In genomic region chr22:41383085-41383484, GRCh38 we compare ENCODE assay signal across 8 cellular contexts. TPM values are rescaled to one million over a fixed set of nuclear protein-coding genes. Genes with fewer than 3 reads are reported as not detected.
DNase-seq lines count a peak whose midpoint lies in the region; ATAC-seq, FAIRE-seq and TF ChIP-seq lines count a peak whose summit lies in the region.

No MANE protein-coding gene starts in this region.

- no peaks in the 10 kb centered on the region for H3K27me3 ChIP-seq in liver (ENCODE audit: control insufficient read depth in 4 of 4, insufficient read depth in 4 of 4, low read length in 3 of 4)
- H3K27me3 ChIP-seq in thoracic aorta (replicated peaks; ENCODE audit: insufficient read depth), result no peaks in the 10 kb centered on the region

- TF ChIP-seq CTCF in liver (IDR thresholded peaks at IDR 0.05; ENCODE audit: low read depth, low read length, missing input control), result no peak
- TF ChIP-seq CTCF in thoracic aorta (IDR thresholded peaks at IDR 0.05), result no peak

- H3K9me3 Mint-ChIP-seq in activated T-cell treated with anti-CD3 and anti-CD28 coated beads, Interleukin-2, amount 50 U/mL, for 24 hours, result no peaks in the 10 kb centered on the region

- 79% methylated on average over 5 of the region's 5 CpGs for WGBS in liver

- H3K4me3 ChIP-seq in liver (ENCODE audit: low read depth in 1 of 3, low read length in 3 of 3), result peak overlapping the region in 2 of 3 donors; percentile 2 to 89
- H3K4me3 ChIP-seq in thoracic aorta, result peak overlapping the region; percentile 97

- H3K36me3 ChIP-seq in liver (ENCODE audit: control insufficient read depth in 4 of 4, insufficient read depth in 3 of 4, low read depth in 1 of 4, low read length in 3 of 4) (peaks cover 2 to 6% (median 4%) of the 10 kb centered on the region in 4 donors), thoracic aorta (peaks cover 6% of the 10 kb centered on the region)

- H3K4me3 Mint-ChIP-seq in activated T-cell treated with anti-CD3 and anti-CD28 coated beads, Interleukin-2, amount 50 U/mL, for 24 hours, result peak overlapping the region; percentile 83

- H3K9me3 ChIP-seq in liver (ENCODE audit: control insufficient read depth in 4 of 4, low read length in 3 of 4), result no peaks in the 10 kb centered on the region
- H3K9me3 ChIP-seq in thoracic aorta, result no peaks in the 10 kb centered on the region

- no peaks in the 10 kb centered on the region for H3K36me3 Mint-ChIP-seq in activated T-cell treated with anti-CD3 and anti-CD28 coated beads, Interleukin-2, amount 50 U/mL, for 24 hours (ENCODE audit: low read depth)

- no peaks in the 10 kb centered on the region for H3K27me3 Mint-ChIP-seq in activated T-cell treated with anti-CD3 and anti-CD28 coated beads, Interleukin-2, amount 50 U/mL, for 24 hours

- H3K4me1 Mint-ChIP-seq in activated T-cell treated with anti-CD3 and anti-CD28 coated beads, Interleukin-2, amount 50 U/mL, for 24 hours (ENCODE audit: low read depth), result peaks cover 20% of the 10 kb centered on the region

- TF ChIP-seq RAD21 in liver (IDR thresholded peaks at IDR 0.05), result peak in 1 of 2 donors; percentile 7

- H3K9ac ChIP-seq in liver (ENCODE audit: low read depth in 1 of 2, low read length in 2 of 2), result peak overlapping the region in 1 of 2 donors; percentile 43

- H3K27ac Mint-ChIP-seq in activated T-cell treated with anti-CD3 and anti-CD28 coated beads, Interleukin-2, amount 50 U/mL, for 24 hours, result no peak overlapping the region

- H3K27ac ChIP-seq in angular gyrus (ENCODE audit: low read depth, low read length) (peak overlapping the region; percentile 97), liver (ENCODE audit: low read depth in 1 of 2, low read length in 2 of 2) (peak overlapping the region; percentile 18 to 97), thoracic aorta (peak overlapping the region; percentile 92 to 98)

- H3K4me1 ChIP-seq in liver (ENCODE audit: control insufficient read depth in 4 of 4, insufficient read depth in 4 of 4, low read length in 3 of 4) (peaks cover 3 to 28% (median 24%) of the 10 kb centered on the region in 4 donors), thoracic aorta (ENCODE audit: control insufficient read depth in 1 of 2, low read depth in 2 of 2) (peaks cover 13 to 18% of the 10 kb centered on the region in 2 donors)

- ATAC-seq in thoracic aorta (ENCODE audit: insufficient number of reproducible peaks, low FRiP score, low read depth), result no peak
- no peak for ATAC-seq in GM19023 (IDR thresholded peaks at IDR 0.05; ENCODE audit: unreplicated experiment)

- no peak for FAIRE-seq in frontal cortex (lab: Jason Lieb, UNC)

- no peak for DNase-seq in activated T-cell treated with anti-CD3 and anti-CD28 coated beads, Interleukin-2, amount 50 U/mL, for 24 hours
- DNase-seq in activated T-cell treated with anti-CD3 and anti-CD28 coated beads for 4 hours, result no peak
- DNase-seq in thoracic aorta (ENCODE audit: low spot score), result no peak
- DNase-seq in HuH-7.5 (ENCODE audit: low spot score), result no peak
- DNase-seq in frontal cortex (ENCODE audit: low spot score in 2 of 2), result no peak

TF ChIP-seq in liver, 16 proteins besides CTCF, POLR2A, EP300 and RAD21:
- TF ChIP-seq GABPA (IDR thresholded peaks at IDR 0.05 in 1 of 2, conservative IDR thresholded peaks at IDR 0.05 in 1 of 2) (no peak), MAX (IDR thresholded peaks at IDR 0.05) (no peak), FOXA1 (IDR thresholded peaks at IDR 0.05) (no peak), TAF1 (conservative IDR thresholded peaks at IDR 0.05) (no peak), ZBTB33 (IDR thresholded peaks at IDR 0.05) (no peak)

RNA-seq across cellular contexts. Expression of gene TEF, which starts 1.3 kb away (rescaled TPM):
- total RNA-seq in liver (10 to 100 TPM in 1 of 2 donors, 1 to 10 TPM in 1; 8.8 to 16.2 TPM), thoracic aorta (10 to 100 TPM; 21.4 to 23.1 TPM), frontal cortex (7.3 TPM)
- 10 to 100 TPM in 1 of 2 donors, 1 to 10 TPM in 1; 5.7 to 11.6 TPM for polyA plus RNA-seq in liver
